ENCODE assay signal across 34 cellular contexts in genomic region chr19:36047835-36048234, GRCh38. TPM values are rescaled to one million over a fixed set of nuclear protein-coding genes. Genes with fewer than 3 reads are reported as not detected.
"Had no signal": no experiment of that assay in that cellular context is flagged by ENCODE, and none has a peak within 500 bp of the region (broad histone marks: within the 10 kb centered on the region; RNA-seq: fewer than 3 reads in every experiment).

No MANE protein-coding gene starts in this region.

- H3K27me3 Mint-ChIP-seq: activated CD4-positive, alpha-beta memory T cell treated with anti-CD3 and anti-CD28 coated beads, Interleukin-2, amount 10 ng/mL, durations not matched to agents 7 days and 5 days; activated CD4-positive, alpha-beta T cell treated with anti-CD3 and anti-CD28 coated beads, Interleukin-2, amount 10 ng/mL, durations not matched to agents 7 days and 5 days; activated naive CD4-positive, alpha-beta T cell treated with anti-CD3 and anti-CD28 coated beads, Interleukin-2, amount 10 ng/mL, durations not matched to agents 7 days and 5 days; activated naive CD8-positive, alpha-beta T cell; activated T-cell treated with anti-CD3 and anti-CD28 coated beads, Interleukin-2, amount 50 U/mL, for 24 hours; effector memory CD8-positive, alpha-beta T cell; T-cell; T-helper 17 cell had no signal

- H3K9me3 ChIP-seq: adrenal gland, body of pancreas, esophagus squamous epithelium had no signal

- H3K9me3 Mint-ChIP-seq: activated CD4-positive, alpha-beta memory T cell treated with anti-CD3 and anti-CD28 coated beads, Interleukin-2, amount 10 ng/mL, durations not matched to agents 7 days and 5 days; activated CD4-positive, alpha-beta T cell treated with anti-CD3 and anti-CD28 coated beads, Interleukin-2, amount 10 ng/mL, durations not matched to agents 7 days and 5 days; activated naive CD4-positive, alpha-beta T cell treated with anti-CD3 and anti-CD28 coated beads, Interleukin-2, amount 10 ng/mL, durations not matched to agents 7 days and 5 days; activated T-cell treated with anti-CD3 and anti-CD28 coated beads, Interleukin-2, amount 50 U/mL, for 24 hours; activated T-cell treated with anti-CD3 and anti-CD28 coated beads, Interleukin-2, amount 50 U/mL, for 72 hours; effector memory CD8-positive, alpha-beta T cell; T-cell; T-helper 2 cell treated with Interferon-gamma antibody and Interleukin-4, amounts not matched to agents 5 μg/mL and 100 μg/mL, for 36 hours; WTC11 had no signal

- H3K27ac ChIP-seq: adrenal gland, body of pancreas, VCaP had no signal

- H3K27me3 ChIP-seq: adrenal gland, body of pancreas, esophagus squamous epithelium had no signal

- H3K27ac Mint-ChIP-seq: activated CD4-positive, alpha-beta memory T cell treated with anti-CD3 and anti-CD28 coated beads, Interleukin-2, amount 10 ng/mL, durations not matched to agents 7 days and 5 days; activated CD4-positive, alpha-beta T cell treated with anti-CD3 and anti-CD28 coated beads, Interleukin-2, amount 10 ng/mL, durations not matched to agents 7 days and 5 days; activated naive CD4-positive, alpha-beta T cell treated with anti-CD3 and anti-CD28 coated beads, Interleukin-2, amount 10 ng/mL, durations not matched to agents 7 days and 5 days; activated naive CD8-positive, alpha-beta T cell; activated T-cell treated with anti-CD3 and anti-CD28 coated beads, Interleukin-2, amount 50 U/mL, for 24 hours; activated T-cell treated with anti-CD3 and anti-CD28 coated beads, Interleukin-2, amount 50 U/mL, for 72 hours; effector memory CD8-positive, alpha-beta T cell; T-cell; T-helper 17 cell; T-helper 2 cell treated with Interferon-gamma antibody and Interleukin-4, amounts not matched to agents 5 μg/mL and 100 μg/mL, for 36 hours; WTC11 had no signal

- H3K4me1 ChIP-seq: adrenal gland had no signal

- H3K36me3 Mint-ChIP-seq: WTC11 had no signal

- H3K4me3 Mint-ChIP-seq: activated CD4-positive, alpha-beta memory T cell treated with anti-CD3 and anti-CD28 coated beads, Interleukin-2, amount 10 ng/mL, durations not matched to agents 7 days and 5 days; activated CD4-positive, alpha-beta T cell treated with anti-CD3 and anti-CD28 coated beads, Interleukin-2, amount 10 ng/mL, durations not matched to agents 7 days and 5 days; activated naive CD4-positive, alpha-beta T cell treated with anti-CD3 and anti-CD28 coated beads, Interleukin-2, amount 10 ng/mL, durations not matched to agents 7 days and 5 days; activated naive CD8-positive, alpha-beta T cell; activated T-cell treated with anti-CD3 and anti-CD28 coated beads, Interleukin-2, amount 50 U/mL, for 24 hours; activated T-cell treated with anti-CD3 and anti-CD28 coated beads, Interleukin-2, amount 50 U/mL, for 72 hours; effector memory CD8-positive, alpha-beta T cell; T-cell; T-helper 17 cell; T-helper 2 cell treated with Interferon-gamma antibody and Interleukin-4, amounts not matched to agents 5 μg/mL and 100 μg/mL, for 36 hours; WTC11 had no signal

- H3K36me3 ChIP-seq: adrenal gland, esophagus squamous epithelium had no signal

- DNase-seq: activated CD4-positive, alpha-beta memory T cell treated with anti-CD3 and anti-CD28 coated beads, Interleukin-2, amount 10 ng/mL, durations not matched to agents 7 days and 5 days; activated CD4-positive, alpha-beta T cell treated with anti-CD3 and anti-CD28 coated beads for 1 hour; activated CD4-positive, alpha-beta T cell treated with anti-CD3 and anti-CD28 coated beads for 4 hours; activated CD4-positive, alpha-beta T cell treated with anti-CD3 and anti-CD28 coated beads, Interleukin-2, amount 10 ng/mL, durations not matched to agents 7 days and 5 days; activated CD4-positive, alpha-beta T cell treated with anti-CD3 and anti-CD28 coated beads, Interleukin-2, amount 50 U/mL, for 4 hours; activated CD8-positive, alpha-beta memory T cell treated with anti-CD3 and anti-CD28 coated beads, Interleukin-2, amount 50 U/mL, for 48 hours; activated gamma-delta T cell; activated naive CD4-positive, alpha-beta T cell; activated naive CD4-positive, alpha-beta T cell treated with anti-CD3 and anti-CD28 coated beads, Interleukin-2, amount 10 ng/mL, durations not matched to agents 7 days and 5 days; activated T-cell treated with anti-CD3 and anti-CD28 coated beads for 4 hours; activated T-cell treated with anti-CD3 and anti-CD28 coated beads, Interleukin-2, amount 50 U/mL, for 24 hours; activated T-cell treated with anti-CD3 and anti-CD28 coated beads, Interleukin-2, amount 50 U/mL, for 72 hours; adrenal gland; amygdala; aorta; body of pancreas; caudate nucleus; cortex of kidney; dermis blood vessel endothelial cell; effector CD4-positive, alpha-beta T cell; effector memory CD8-positive, alpha-beta T cell; erythroblast; esophagus squamous epithelium; foreskin melanocyte; head of caudate nucleus; SW 1271; T-cell; T-helper 17 cell; T1000 had no signal

- H3K4me3 ChIP-seq: adrenal gland, body of pancreas, esophagus squamous epithelium had no signal

- ATAC-seq: activated T-cell treated with anti-CD3 and anti-CD28 coated beads, Interleukin-2, amount 50 U/mL, for 72 hours; body of pancreas; effector memory CD8-positive, alpha-beta T cell; T-cell; T-helper 17 cell; WTC11 had no signal

RNA-seq across cellular contexts. Expression of gene SYNE4, which starts 39.2 kb away (rescaled TPM):
- total RNA-seq: fibroblast of villous mesenchyme had no signal
